ENCODE assay signal across 8 cellular contexts in the genomic region with DNA sequence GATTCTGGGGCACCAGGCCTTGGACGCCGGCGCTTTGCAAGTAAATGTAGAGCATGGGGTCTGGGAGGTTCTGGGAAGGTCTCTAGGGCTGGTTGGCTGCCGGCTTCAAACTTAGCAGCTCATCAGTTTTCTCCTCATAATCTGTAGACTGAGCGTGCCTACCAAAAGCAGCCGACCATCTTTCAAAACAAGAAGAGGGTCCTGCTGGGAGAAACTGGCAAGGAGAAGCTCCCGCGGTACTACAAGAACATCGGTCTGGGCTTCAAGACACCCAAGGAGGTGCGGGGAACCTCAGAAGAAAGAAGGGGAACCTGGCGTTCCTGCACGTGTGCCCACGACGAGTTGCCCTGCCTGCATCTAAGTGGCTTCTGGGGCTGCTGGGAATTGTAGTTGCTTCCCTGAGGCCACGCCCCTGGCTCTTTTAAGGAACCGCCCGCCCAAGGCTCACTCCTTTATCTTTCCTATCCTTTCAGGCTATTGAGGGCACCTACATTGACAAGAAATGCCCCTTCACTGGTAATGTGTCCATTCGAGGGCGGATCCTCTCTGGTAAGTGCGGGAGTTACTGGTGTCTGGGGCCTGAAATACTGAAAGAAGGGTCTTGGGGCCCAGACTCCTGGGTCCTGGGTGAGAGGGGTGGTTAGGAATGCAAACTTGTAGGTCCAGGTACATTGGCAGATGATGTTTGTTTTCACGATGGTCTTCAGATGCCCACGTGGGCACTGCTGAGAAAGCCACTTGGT. TPM values are rescaled to one million over a fixed set of nuclear protein-coding genes. Genes with fewer than 3 reads are reported as not detected.
A peak's percentile ranks its signal among the peaks of the same experiment; 100 is the strongest.
DNase-seq lines count a peak whose midpoint lies in the region; ATAC-seq and TF ChIP-seq lines count a peak whose summit lies in the region.

No MANE protein-coding gene starts in this region.

- peak overlapping the region; percentile 98 for H3K27ac Mint-ChIP-seq in activated naive CD8-positive, alpha-beta T cell

- peaks cover 28% of the 10 kb centered on the region for H3K36me3 ChIP-seq in H7 (replicated peaks; ENCODE audit: control insufficient read depth, insufficient read depth, low read length)
- peaks cover 42% of the 10 kb centered on the region for H3K36me3 ChIP-seq in left ventricle myocardium inferior
- H3K36me3 ChIP-seq in gastrocnemius medialis = peaks cover 0 to 36% of the 10 kb centered on the region in 2 donors

- H3K4me1 Mint-ChIP-seq in activated naive CD8-positive, alpha-beta T cell (ENCODE audit: low read depth) = peaks cover 49% of the 10 kb centered on the region

- in situ Hi-C loops in gastrocnemius medialis (cut with MboI; ENCODE audit: low sequenced_read_pairs in 4 of 4) = loop anchor here in 1 of 4 donors (5.0 kb wide), 1 partner anchor 75 kb away; no protein-coding TSS in a partner anchor

- peak; percentile 24 to 62 for TF ChIP-seq POLR2A in gastrocnemius medialis (IDR thresholded peaks at IDR 0.05)

- H3K4me3 ChIP-seq in H7 (ENCODE audit: insufficient read depth, low read depth, low read length) (peak overlapping the region; percentile 89), left ventricle myocardium inferior (peak overlapping the region; percentile 94), gastrocnemius medialis (peak overlapping the region; percentile 79 to 96 (median 90))

- no peaks in the 10 kb centered on the region for H3K9me3 Mint-ChIP-seq in activated naive CD8-positive, alpha-beta T cell (ENCODE audit: low read depth)

- no peaks in the 10 kb centered on the region for H3K27me3 ChIP-seq in H7 (ENCODE audit: control insufficient read depth, insufficient read depth, low read length)
- no peaks in the 10 kb centered on the region for H3K27me3 ChIP-seq in left ventricle myocardium inferior (ENCODE audit: low read depth)
- no peaks in the 10 kb centered on the region for H3K27me3 ChIP-seq in gastrocnemius medialis

- no peak for ATAC-seq in gastrocnemius medialis
- no peak for ATAC-seq in left lobe of liver

- peaks cover 22% of the 10 kb centered on the region for H3K36me3 Mint-ChIP-seq in activated naive CD8-positive, alpha-beta T cell

- H3K27me3 Mint-ChIP-seq in activated naive CD8-positive, alpha-beta T cell = no peaks in the 10 kb centered on the region

- no peaks in the 10 kb centered on the region for H3K9me3 ChIP-seq in left ventricle myocardium inferior (replicated peaks)
- H3K9me3 ChIP-seq in gastrocnemius medialis = no peaks in the 10 kb centered on the region

- DNase-seq in AG08396 (ENCODE audit: low spot score) (peak; percentile 70), H7 (peak; percentile 67), SIG-M5 (lab: John Stamatoyannopoulos, UW) (peak; percentile 59), left ventricle myocardium inferior (peak; percentile 64), gastrocnemius medialis (peak; percentile 48 to 63), left lobe of liver (ENCODE audit: low spot score) (no peak), NCI-H345 (lab: John Stamatoyannopoulos, UW) (no peak)

- intact Hi-C loops in left ventricle myocardium inferior (cut with micrococcal nuclease) (no loop called here), gastrocnemius medialis (cut with DNase I; ENCODE audit: low total_unique reads) (loop anchor here (2.0 to 5.0 kb wide), 3 partner anchors 44 to 380 kb away; a partner anchor contains a TSS)

- TF ChIP-seq CTCF in left ventricle myocardium inferior (IDR thresholded peaks at IDR 0.05; ENCODE audit: borderline replicate concordance) (no peak), gastrocnemius medialis (IDR thresholded peaks at IDR 0.05 in 4 of 5, conservative IDR thresholded peaks at IDR 0.05 in 1 of 5) (no peak)

- H3K4me1 ChIP-seq in left ventricle myocardium inferior (peaks cover 61% of the 10 kb centered on the region), gastrocnemius medialis (peaks cover 27 to 31% of the 10 kb centered on the region in 2 donors)

- H3K27ac ChIP-seq in left ventricle myocardium inferior (replicated peaks) = peak overlapping the region; percentile 96
- H3K27ac ChIP-seq in gastrocnemius medialis = peak overlapping the region; percentile 93 to 98 (median 96)

- peak overlapping the region; percentile 98 for H3K4me3 Mint-ChIP-seq in activated naive CD8-positive, alpha-beta T cell

RNA-seq across cellular contexts. Expression of a gene that starts 1.0 kb away (rescaled TPM):
- total RNA-seq in H7 (2014; rRNA removed; shearing (Covaris generic)) = 2,449 and 2,647 TPM in 2 replicates
- 998 TPM for total RNA-seq in left ventricle myocardium inferior
- total RNA-seq in gastrocnemius medialis = 1,000 to 10,000 TPM; 2,509 to 3,015 (median 2,721) TPM
- total RNA-seq in left lobe of liver = 507 TPM

RNA-seq across cellular contexts. Expression of a gene that starts 9.8 kb away (rescaled TPM):
- total RNA-seq in H7 (2014; rRNA removed; shearing (Covaris generic)) = 4,136 and 6,335 TPM in 2 replicates
- total RNA-seq in left ventricle myocardium inferior (1,308 TPM), gastrocnemius medialis (1,000 to 10,000 TPM; 1,565 to 2,260 (median 1,899) TPM), left lobe of liver (972 TPM)

RNA-seq across cellular contexts. Expression of a gene that starts 15.2 kb away (rescaled TPM):
- total RNA-seq in H7 (2014; rRNA removed; shearing (Covaris generic)) = 28.5 and 36.9 TPM in 2 replicates
- total RNA-seq in left ventricle myocardium inferior (80.9 TPM), gastrocnemius medialis (10 to 100 TPM; 54.8 to 68.2 (median 59.7) TPM), left lobe of liver (262 TPM)

RNA-seq across cellular contexts. Expression of a gene that starts 23.2 kb away (rescaled TPM):
- total RNA-seq in H7 (2014; rRNA removed; shearing (Covaris generic)) = 0.55 and 1.6 TPM in 2 replicates
- total RNA-seq in left ventricle myocardium inferior (3.1 TPM), gastrocnemius medialis (1 to 10 TPM in 3 of 4 donors, under 1 TPM in 1; 0.91 to 2.7 (median 1.2) TPM), left lobe of liver (2.1 TPM)

RNA-seq across cellular contexts. Expression of a gene that starts 30.6 kb away (rescaled TPM):
- 28.2 and 29.2 TPM in 2 replicates for total RNA-seq in H7 (2014; rRNA removed; shearing (Covaris generic))
- total RNA-seq in left ventricle myocardium inferior (7.5 TPM), gastrocnemius medialis (10 to 100 TPM in 2 of 4 donors, 1 to 10 TPM in 2; 1.2 to 11.7 (median 7.6) TPM), left lobe of liver (22.8 TPM)

Comparison
In these comparisons a context has a peak if more than half of its experiments do, and no peak if none do; other contexts are left out.
1. DNase-seq: peak in AG08396 (single experiment), H7 (single experiment), SIG-M5 (single experiment), left ventricle myocardium inferior (single experiment) and gastrocnemius medialis (2 of 2); none in left lobe of liver (single experiment) and NCI-H345 (single experiment).
2. Peak in every context shown above with its lines, with median percentiles within 50 percentile points of each other: H3K4me3 ChIP-seq.